Comparison of ENCODE assay signal across 16 cellular contexts in the genomic region with DNA sequence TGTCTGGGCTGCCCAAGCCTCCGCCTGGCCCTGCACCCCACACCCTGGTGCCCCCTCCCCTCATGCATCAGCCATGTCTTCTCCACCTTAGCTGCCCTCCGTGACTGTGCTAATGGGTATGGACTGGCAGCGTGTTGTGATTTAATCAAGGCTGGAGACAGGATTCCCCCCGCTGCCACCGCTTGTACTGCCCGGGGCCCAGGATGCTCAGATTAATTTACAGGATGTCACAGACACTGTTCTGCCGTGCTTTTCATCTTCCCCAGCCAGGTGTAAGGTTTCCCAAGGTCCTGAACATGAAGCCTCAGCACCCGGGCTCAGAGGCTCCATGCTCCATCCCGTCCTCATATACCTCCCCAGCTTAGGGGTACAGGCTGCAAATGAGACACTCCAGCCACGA.
DNase-seq lines count a peak whose midpoint lies in the region; ATAC-seq, FAIRE-seq and TF ChIP-seq lines count a peak whose summit lies in the region.
"Had no signal": no experiment of that assay in that cellular context is flagged by ENCODE, and none has a peak within 500 bp of the region (broad histone marks: within the 10 kb centered on the region; RNA-seq: fewer than 3 reads in every experiment).

No MANE protein-coding gene starts in this region.

- H3K18ac ChIP-seq in mesendoderm (ENCODE audit: low read length): no peak overlapping the region

- ATAC-seq in Right ventricle myocardium superior (ENCODE audit: poor library complexity): no peak
- peak; percentile 12 for ATAC-seq in upper lobe of right lung

- H2BK15ac ChIP-seq in mesendoderm (replicated peaks; ENCODE audit: low read depth): no peak overlapping the region

- H3K56ac ChIP-seq in mesendoderm (ENCODE audit: low read length): peak overlapping the region; percentile 10

- H3K79me2 ChIP-seq in mesendoderm (ENCODE audit: control insufficient read depth, insufficient read depth, low read length): no peaks in the 10 kb centered on the region

- no peak overlapping the region for H3K9ac ChIP-seq in mesendoderm (ENCODE audit: low read length)

- H3K36me3 ChIP-seq in mesendoderm (ENCODE audit: control insufficient read depth, insufficient read depth, low read length) (no peaks in the 10 kb centered on the region), upper lobe of right lung (no peaks in the 10 kb centered on the region)

- no peak overlapping the region for H3K4ac ChIP-seq in mesendoderm (ENCODE audit: low read depth, low read length)

- intact Hi-C loops in Right ventricle myocardium superior (cut with DNase I) (no loop called here), cardiac septum (cut with DNase I) (no loop called here), upper lobe of right lung (cut with DNase I) (no loop called here)

- H3K9me3 ChIP-seq in upper lobe of right lung: no peaks in the 10 kb centered on the region

- H2AK5ac ChIP-seq in mesendoderm (ENCODE audit: low read length): no peak overlapping the region

- H3K79me1 ChIP-seq in mesendoderm (ENCODE audit: low read length): no peaks in the 10 kb centered on the region

- H2BK120ac ChIP-seq in mesendoderm (ENCODE audit: low read depth, low read length): no peak overlapping the region

- no peak for TF ChIP-seq POLR2A in GM12892 (IDR thresholded peaks at IDR 0.05; ENCODE audit: low read depth, low read length)

- no peak overlapping the region for H3K4me2 ChIP-seq in mesendoderm (ENCODE audit: low read length)

- FAIRE-seq in GM12892 (lab: Jason Lieb, UNC): no peak
- FAIRE-seq: GM12891, H1 had no signal

- H3K4me3 ChIP-seq in mesendoderm (ENCODE audit: low read length): no peak overlapping the region
- H3K4me3 ChIP-seq in upper lobe of right lung: no peak overlapping the region

- H3K4me1 ChIP-seq in mesendoderm (ENCODE audit: control insufficient read depth, low read depth, low read length): peaks cover 9% of the 10 kb centered on the region
- no peaks in the 10 kb centered on the region for H3K4me1 ChIP-seq in upper lobe of right lung

- no peak overlapping the region for H4K5ac ChIP-seq in mesendoderm (ENCODE audit: low read length)

- DNase-seq in Right ventricle myocardium superior: peak; percentile 4
- DNase-seq in cardiac septum (ENCODE audit: low spot score): no peak
- DNase-seq in mesendoderm: no peak
- no peak for DNase-seq in upper lobe of right lung
- DNase-seq in activated CD8-positive, alpha-beta memory T cell treated with anti-CD3 and anti-CD28 coated beads, Interleukin-2, amount 50 U/mL, for 48 hours: no peak
- no peak for DNase-seq in GM12892 (ENCODE audit: insufficient read length)
- DNase-seq: C1 segment of cervical spinal cord; Calu3; CD4-positive, alpha-beta memory T cell; COR-L47; DMS79 treated with DMSO at 0.1 percent for 48 hours; GF-D8; H7; HCEC 1CT had no signal

- H2BK5ac ChIP-seq in mesendoderm (ENCODE audit: low read length): no peak overlapping the region

- WGBS in mesendoderm (ENCODE audit: extremely low coverage, insufficient coverage, low lambda C conversion rate): no CpG with 5 or more reads among the region's 10 CpGs

- no peak overlapping the region for H3K27ac ChIP-seq in mesendoderm (ENCODE audit: low read depth, low read length)
- no peak overlapping the region for H3K27ac ChIP-seq in upper lobe of right lung

- no peak overlapping the region for H3K23ac ChIP-seq in mesendoderm (ENCODE audit: low read length)

- H4K8ac ChIP-seq in mesendoderm (ENCODE audit: low read depth, low read length): no peak overlapping the region

- TF ChIP-seq CTCF in upper lobe of right lung (IDR thresholded peaks at IDR 0.05): no peak

- H3K27me3 ChIP-seq in mesendoderm (ENCODE audit: insufficient read depth, low read length, poor library complexity): no peaks in the 10 kb centered on the region
- H3K27me3 ChIP-seq in upper lobe of right lung: peaks cover 21% of the 10 kb centered on the region
